In genomic region chr3:125685741-125686140, GRCh38 we compare ENCODE assay signal across 6 cellular contexts.
DNase-seq lines count a peak whose midpoint lies in the region; TF ChIP-seq lines count a peak whose summit lies in the region.
"Not testable (repeated sequence)": the region's sequence is repeated elsewhere in the genome, so short reads cannot be mapped to it uniquely, and the experiment has no call there.

No MANE protein-coding gene starts in this region.

- not testable (repeated sequence) for H3K9ac ChIP-seq in GM23248

- H3K4me1 Mint-ChIP-seq in chondrocyte (ENCODE audit: low read depth) = peaks cover 28% of the 10 kb centered on the region

- not testable (repeated sequence) for H3K9me2 ChIP-seq in GM23248 (ENCODE audit: insufficient read depth)

- peak; percentile 86 for DNase-seq in EL
- DNase-seq in GM23248 = peak; percentile 29
- DNase-seq in HT1080 (ENCODE audit: low read depth) = peak; percentile 56
- DNase-seq in RKO (ENCODE audit: low spot score) = peak; percentile 9
- not testable (repeated sequence) for DNase-seq in chondrocyte (ENCODE audit: low spot score)
- peak; percentile 70 for DNase-seq in kidney tubule cell (ENCODE audit: low spot score)

- not testable (repeated sequence) for H3K79me2 ChIP-seq in GM23248 (ENCODE audit: insufficient read depth)

- peak overlapping the region; percentile 66 for H3K27ac Mint-ChIP-seq in chondrocyte (ENCODE audit: unreplicated experiment)

- not testable (repeated sequence) for H3K4me1 ChIP-seq in GM23248 (ENCODE audit: insufficient read depth)

- H3F3A ChIP-seq in GM23248 (ENCODE audit: insufficient read depth) = not testable (repeated sequence)

- not testable (repeated sequence) for H3K27ac ChIP-seq in GM23248

- H2AFZ ChIP-seq in GM23248 = not testable (repeated sequence)

- not testable (repeated sequence) for H3K9me3 Mint-ChIP-seq in chondrocyte (ENCODE audit: low read depth)

- not testable (repeated sequence) for H3K9me3 ChIP-seq in GM23248 (ENCODE audit: low read depth)

- WGBS in GM23248 (ENCODE audit: low coverage in 1 of 2, low lambda C conversion rate in 2 of 2, missing lambda C conversion rate in 2 of 2), 2 experiments = 40 to 53% methylated on average over 2 of the region's 2 CpGs

- not testable (repeated sequence) for H3K27me3 ChIP-seq in GM23248 (replicated peaks; ENCODE audit: insufficient read depth)

- not testable (repeated sequence) for TF ChIP-seq CTCF in chondrocyte (IDR thresholded peaks at IDR 0.05)

- not testable (repeated sequence) for H4K20me1 ChIP-seq in GM23248 (ENCODE audit: insufficient read depth)

- not testable (repeated sequence) for H3K27me3 Mint-ChIP-seq in chondrocyte (ENCODE audit: low read depth)

- not testable (repeated sequence) for H3K4me3 ChIP-seq in GM23248

- not testable (repeated sequence) for H3K36me3 ChIP-seq in GM23248 (ENCODE audit: low read depth)

- not testable (repeated sequence) for H3K4me2 ChIP-seq in GM23248 (ENCODE audit: unreplicated experiment)

- not testable (repeated sequence) for H3K4me3 Mint-ChIP-seq in chondrocyte (ENCODE audit: unreplicated experiment)

- H3K36me3 Mint-ChIP-seq in chondrocyte (ENCODE audit: low read depth) = not testable (repeated sequence)

- in situ Hi-C loops in GM23248 (cut with MboI) = not testable (repeated sequence)
